22 cellular contexts compared by ENCODE assay signal in the genomic region with DNA sequence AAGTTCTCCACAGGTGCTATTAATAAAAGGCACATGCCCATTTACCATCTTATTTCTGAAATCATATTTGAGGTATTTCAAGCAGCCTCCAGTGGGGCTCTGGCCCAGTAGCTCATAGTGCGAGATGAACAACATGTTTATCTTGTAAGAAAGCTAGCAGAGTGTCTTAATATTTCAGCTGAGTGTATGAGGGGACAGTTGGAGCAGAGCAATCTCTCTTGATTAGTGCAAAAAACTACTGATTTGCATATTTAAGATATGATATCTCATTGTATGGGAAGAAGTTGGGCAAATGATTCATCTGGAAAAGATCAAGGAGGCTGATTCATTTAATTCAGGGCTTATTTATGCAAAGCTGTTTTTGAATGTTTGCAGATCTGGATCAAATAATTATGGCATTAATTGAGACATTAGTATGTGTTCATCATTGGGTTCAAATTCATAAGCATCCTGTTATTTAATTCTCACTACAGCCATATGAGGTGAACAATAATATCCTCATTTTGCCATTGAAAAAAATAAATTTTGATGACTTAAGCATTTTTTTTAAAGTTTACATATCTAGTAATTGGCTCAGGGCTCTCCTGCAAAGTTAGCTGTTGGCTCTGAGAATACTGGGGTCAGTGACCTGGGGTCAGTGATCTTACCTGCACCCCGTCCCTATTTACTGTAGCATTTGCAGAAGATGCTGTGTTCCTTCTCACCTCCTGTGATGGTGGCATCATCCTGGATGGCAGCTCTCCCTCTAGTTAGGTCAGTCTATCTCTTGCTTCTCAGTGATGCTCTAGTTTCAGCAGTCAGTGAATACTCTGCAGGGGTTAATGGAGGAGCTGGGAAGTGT. TPM values are rescaled to one million over a fixed set of nuclear protein-coding genes. Genes with fewer than 3 reads are reported as not detected.
DNase-seq lines count a peak whose midpoint lies in the region; ATAC-seq, FAIRE-seq and TF ChIP-seq lines count a peak whose summit lies in the region.
"Had no signal": no experiment of that assay in that cellular context is flagged by ENCODE, and none has a peak within 500 bp of the region (broad histone marks: within the 10 kb centered on the region; RNA-seq: fewer than 3 reads in every experiment).

No MANE protein-coding gene starts in this region.

- TF ChIP-seq RAD21 in K562 (CRISPR knock-in tag; conservative IDR thresholded peaks at IDR 0.05 in 1 of 2, IDR thresholded peaks at IDR 0.05 in 1 of 2), result no peak

- peaks cover 4% of the 10 kb centered on the region for H3K4me1 Mint-ChIP-seq in nephron progenitor cell
- H3K4me1 Mint-ChIP-seq: CD4-positive, CD25-positive, alpha-beta regulatory T cell had no signal

- peaks cover 5% of the 10 kb centered on the region for H3K27me3 Mint-ChIP-seq in nephron progenitor cell (ENCODE audit: low read depth, poor library complexity)

- no peaks in the 10 kb centered on the region for H3F3A ChIP-seq in GM23248 (ENCODE audit: insufficient read depth)

- H3K36me3 Mint-ChIP-seq in nephron progenitor cell (ENCODE audit: low read depth), result no peaks in the 10 kb centered on the region
- H3K36me3 Mint-ChIP-seq: CD4-positive, CD25-positive, alpha-beta regulatory T cell had no signal

- TF ChIP-seq POLR2A in K562 (conservative IDR thresholded peaks at IDR 0.05), result no peak

- H3K4me3 Mint-ChIP-seq in nephron progenitor cell, result no peak overlapping the region
- H3K4me3 Mint-ChIP-seq: CD4-positive, CD25-positive, alpha-beta regulatory T cell had no signal

- CTCF ChIA-PET in K562 (lab: Yijun Ruan, JAX; ENCODE audit: low intra/inter-chr PET ratio), result no interaction called here

- peaks cover 12% of the 10 kb centered on the region; the same call in 1 of the 2 replicates for H3K4me1 ChIP-seq in GM23248 (ENCODE audit: insufficient read depth)
- peaks cover 0 to 4% of the 10 kb centered on the region in 2 experiments; a peak in 2 of 5 replicates for H3K4me1 ChIP-seq in K562 (replicated peaks in 1 of 2; ENCODE audit: control insufficient read depth in 2 of 2, insufficient read depth in 2 of 2, low read length in 2 of 2)
- peaks cover 22% of the 10 kb centered on the region for H3K4me1 ChIP-seq in foreskin keratinocyte
- H3K4me1 ChIP-seq: SJSA1 had no signal

- no peak overlapping the region for H3K9ac ChIP-seq in GM23248
- H3K9ac ChIP-seq in K562 (ENCODE audit: insufficient read depth in 1 of 2, low read depth in 2 of 2, low read length in 2 of 2), result no peak overlapping the region
- H3K9ac ChIP-seq: KMS-11 had no signal

- no peaks in the 10 kb centered on the region for H3K79me2 ChIP-seq in GM23248 (ENCODE audit: insufficient read depth)
- no peaks in the 10 kb centered on the region for H3K79me2 ChIP-seq in K562 (ENCODE audit: control insufficient read depth, insufficient read depth, low read length)

- H2AFZ ChIP-seq in GM23248 (no peak overlapping the region), K562 (ENCODE audit: low read depth, low read length) (no peak overlapping the region)

- ATAC-seq in K562 (no peak), foreskin keratinocyte (peak; percentile 53), GM19467 (IDR thresholded peaks at IDR 0.05; ENCODE audit: unreplicated experiment) (no peak)
- ATAC-seq: Right ventricle myocardium inferior had no signal

- no peak for FAIRE-seq in K562 (lab: Jason Lieb, UNC)
- FAIRE-seq: GM19239, RCC 7860 had no signal

- no peaks in the 10 kb centered on the region for H4K20me1 ChIP-seq in GM23248 (ENCODE audit: insufficient read depth)
- no peaks in the 10 kb centered on the region for H4K20me1 ChIP-seq in K562 (replicated peaks; ENCODE audit: control insufficient read depth, insufficient read depth, low read length)

- no TSS peak for BruUV-seq in K562 (replicated peaks; lab: Mats Ljungman, UMichigan)

- intact Hi-C loops in K562 (cut with micrococcal nuclease), result no loop called here

- H3K36me3 ChIP-seq in GM23248 (ENCODE audit: low read depth) (no peaks in the 10 kb centered on the region), K562 (ENCODE audit: control insufficient read depth, insufficient read depth, low read length) (no peaks in the 10 kb centered on the region)
- H3K36me3 ChIP-seq: SJSA1 had no signal

- no peak overlapping the region for H3K4me3 ChIP-seq in GM23248
- H3K4me3 ChIP-seq in K562, result no peak overlapping the region
- H3K4me3 ChIP-seq: SJSA1 had no signal

- TF ChIP-seq CTCF in K562 (IDR thresholded peaks at IDR 0.05 in 2 of 3, conservative IDR thresholded peaks at IDR 0.05 in 1 of 3; ENCODE audit: insufficient read depth in 2 of 3, low read depth in 1 of 3, low read length in 3 of 3), result no peak
- no peak for TF ChIP-seq CTCF in foreskin keratinocyte (conservative IDR thresholded peaks at IDR 0.05)
- no peak for TF ChIP-seq CTCF in nephron progenitor cell (IDR thresholded peaks at IDR 0.05)

- TF ChIP-seq EP300 in K562 (IDR thresholded peaks at IDR 0.05; ENCODE audit: low read length), result no peak

- no peaks in the 10 kb centered on the region for H3K9me2 ChIP-seq in GM23248 (ENCODE audit: insufficient read depth)

- no peaks in the 10 kb centered on the region for H3K9me1 ChIP-seq in K562 (ENCODE audit: control insufficient read depth, insufficient read depth, low read length)

- H3K27ac ChIP-seq in GM23248 (no peak overlapping the region), K562 (ENCODE audit: extremely low read depth, low read depth, low read length) (no peak overlapping the region), foreskin keratinocyte (peak overlapping the region; percentile 74)
- H3K27ac ChIP-seq: KMS-11, SJSA1 had no signal

- peaks cover 4% of the 10 kb centered on the region for H3K9me3 Mint-ChIP-seq in nephron progenitor cell
- H3K9me3 Mint-ChIP-seq: CD4-positive, CD25-positive, alpha-beta regulatory T cell had no signal

- H3K27ac Mint-ChIP-seq in nephron progenitor cell, result peak overlapping the region; percentile 41
- H3K27ac Mint-ChIP-seq: CD4-positive, CD25-positive, alpha-beta regulatory T cell had no signal

- no peak overlapping the region for H3K4me2 ChIP-seq in GM23248 (ENCODE audit: unreplicated experiment)
- H3K4me2 ChIP-seq in K562 (ENCODE audit: insufficient read depth, low read length), result no peak overlapping the region
- H3K4me2 ChIP-seq: KMS-11 had no signal

- POLR2A ChIA-PET in K562 (lab: Yijun Ruan, JAX), result interaction anchor here (0.7 to 1.2 kb wide), 2 partner anchors 13 to 45 kb away, joined by 3 read pairs; no protein-coding TSS in a partner anchor

- H3K27me3 ChIP-seq in GM23248 (replicated peaks; ENCODE audit: insufficient read depth) (no peaks in the 10 kb centered on the region), K562 (ENCODE audit: control insufficient read depth in 2 of 2, insufficient read depth in 2 of 2, low read length in 2 of 2) (peaks cover 0 to 2% of the 10 kb centered on the region in 2 experiments; a peak in 1 of 5 replicates), foreskin keratinocyte (no peaks in the 10 kb centered on the region)
- H3K27me3 ChIP-seq: SJSA1 had no signal

- in situ Hi-C loops in GM23248 (cut with MboI) (no loop called here), K562 (cut with MboI) (no loop called here)

- 87% methylated on average over 2 of the region's 2 CpGs for WGBS in GM23248 (ENCODE audit: low coverage in 1 of 2, low lambda C conversion rate in 2 of 2, missing lambda C conversion rate in 2 of 2), 2 experiments
- 0% methylated on average over 2 of the region's 2 CpGs for WGBS in K562 (ENCODE audit: insufficient coverage, low coverage, missing lambda C conversion rate)

- DNase-seq in GM23248, result peak; percentile 37
- DNase-seq in K562 (ENCODE audit: extremely low read depth in 1 of 4, low spot score in 3 of 4), result no peak
- no peak for DNase-seq in foreskin keratinocyte
- no peak for DNase-seq in nephron progenitor cell
- DNase-seq in HUDEP-2 (lab: John Stamatoyannopoulos, UW; ENCODE audit: unreplicated experiment in 76 of 76), result no peak
- DNase-seq in activated CD4-positive, alpha-beta T cell treated with anti-CD3 and anti-CD28 coated beads for 1 hour, result no peak
- DNase-seq: CD4-positive, CD25-positive, alpha-beta regulatory T cell; EL; GF-D8; H7; MV-4-11; NCI-H1694; NCI-H2081; NCI-H2171 treated with DMSO at 0.1 percent for 48 hours; NCI-H524 treated with DMSO at 0.1 percent for 48 hours; OCI-M1 had no signal

- H3K9me3 ChIP-seq in GM23248 (ENCODE audit: low read depth) (no peaks in the 10 kb centered on the region), K562 (replicated peaks; ENCODE audit: control insufficient read depth, insufficient read depth, low read depth, low read length) (no peaks in the 10 kb centered on the region)
- H3K9me3 ChIP-seq: SJSA1 had no signal

TF ChIP-seq in K562, 482 proteins besides CTCF, POLR2A, EP300 and RAD21:
- TF ChIP-seq ZNF316 (IDR thresholded peaks at IDR 0.05) (peak; percentile 87), MAFG (tag; conservative IDR thresholded peaks at IDR 0.05) (peak; percentile 74), MAFF (IDR thresholded peaks at IDR 0.05; ENCODE audit: low read length) (peak; percentile 88), PRMT5 (CRISPR knock-in tag; IDR thresholded peaks at IDR 0.05) (no peak), C11orf30 (IDR thresholded peaks at IDR 0.05; ENCODE audit: low read depth) (peak; percentile 81), MAFK (IDR thresholded peaks at IDR 0.05; ENCODE audit: low read length) (peak; percentile 92), ELF2 (CRISPR knock-in tag; IDR thresholded peaks at IDR 0.05) (no peak)
TF ChIP-seq in K562: peak in this region for 5.

RNA-seq across cellular contexts. Expression of a gene that starts 24.1 kb away (rescaled TPM):
- total RNA-seq in GM23248 (2014; rRNA removed; shearing (Covaris generic)), result 6.4 and 8.6 TPM in 2 replicates
- polyA plus RNA-seq in GM23248 (2016; fragmentation: Nextera tagmentation; extraction: Ambion mirVana) (3.3 TPM in 2 replicates), K562 (2011; rRNA removed) (9.1 and 9.4 TPM in 2 replicates), K562 (2014; fragmentation: Illumina TruSeq; extraction: Trizol) (13.5 and 20.0 TPM in 2 replicates), K562 (2014; fragmentation: Nextera tagmentation; extraction: Ambion mirVana) (1 to 10 TPM; 3.9 to 5.1 TPM), K562 (2014; rRNA removed) (4.8 and 9.4 TPM in 2 replicates), foreskin keratinocyte (9.9 and 15.5 TPM in 2 replicates)
- 8.9 and 27.4 TPM in 2 replicates for total RNA-seq in K562 (2011; cell fraction: chromatin; rRNA removed; ENCODE audit: low replicate concordance)
- total RNA-seq in K562 (2011; cell fraction: nucleolus; rRNA removed), result 6.2 and 7.4 TPM in 2 replicates
- total RNA-seq in K562 (2011; cell fraction: nucleoplasm; rRNA removed), result 9.5 and 22.1 TPM in 2 replicates
- total RNA-seq in K562 (2014; rRNA removed) (7.0 and 9.3 TPM in 2 replicates), K562 (2014; rRNA removed; fragmentation: Illumina TruSeq; extraction: Trizol) (13.3 and 13.8 TPM in 2 replicates), K562 (2015; rRNA removed; fragmentation: Illumina TruSeq; extraction: Trizol) (11.5 and 12.1 TPM in 2 replicates), K562 (2021) (13.9 and 15.1 TPM in 2 replicates), foreskin keratinocyte (40.2 and 43.1 TPM in 2 replicates)
- 3.2 and 6.5 TPM in 2 replicates for polyA plus RNA-seq in K562 (2011; cell fraction: cytosol; rRNA removed)
- polyA plus RNA-seq in K562 (2011; cell fraction: nucleus; rRNA removed), result 8.8 and 15.1 TPM in 2 replicates
- polyA plus RNA-seq in K562 (2012), result 8.9 and 14.6 TPM in 2 replicates
- polyA minus RNA-seq in K562 (2011; rRNA and poly(A)+ RNA removed), result 20.4 and 25.0 TPM in 2 replicates
- 5.5 and 13.0 TPM in 2 replicates for polyA minus RNA-seq in K562 (2011; cell fraction: cytosol; rRNA and poly(A)+ RNA removed)
- 5.1 and 13.1 TPM in 2 replicates for polyA minus RNA-seq in K562 (2011; cell fraction: nucleus; rRNA and poly(A)+ RNA removed)
